13 cellular contexts compared by ENCODE assay signal in the genomic region with DNA sequence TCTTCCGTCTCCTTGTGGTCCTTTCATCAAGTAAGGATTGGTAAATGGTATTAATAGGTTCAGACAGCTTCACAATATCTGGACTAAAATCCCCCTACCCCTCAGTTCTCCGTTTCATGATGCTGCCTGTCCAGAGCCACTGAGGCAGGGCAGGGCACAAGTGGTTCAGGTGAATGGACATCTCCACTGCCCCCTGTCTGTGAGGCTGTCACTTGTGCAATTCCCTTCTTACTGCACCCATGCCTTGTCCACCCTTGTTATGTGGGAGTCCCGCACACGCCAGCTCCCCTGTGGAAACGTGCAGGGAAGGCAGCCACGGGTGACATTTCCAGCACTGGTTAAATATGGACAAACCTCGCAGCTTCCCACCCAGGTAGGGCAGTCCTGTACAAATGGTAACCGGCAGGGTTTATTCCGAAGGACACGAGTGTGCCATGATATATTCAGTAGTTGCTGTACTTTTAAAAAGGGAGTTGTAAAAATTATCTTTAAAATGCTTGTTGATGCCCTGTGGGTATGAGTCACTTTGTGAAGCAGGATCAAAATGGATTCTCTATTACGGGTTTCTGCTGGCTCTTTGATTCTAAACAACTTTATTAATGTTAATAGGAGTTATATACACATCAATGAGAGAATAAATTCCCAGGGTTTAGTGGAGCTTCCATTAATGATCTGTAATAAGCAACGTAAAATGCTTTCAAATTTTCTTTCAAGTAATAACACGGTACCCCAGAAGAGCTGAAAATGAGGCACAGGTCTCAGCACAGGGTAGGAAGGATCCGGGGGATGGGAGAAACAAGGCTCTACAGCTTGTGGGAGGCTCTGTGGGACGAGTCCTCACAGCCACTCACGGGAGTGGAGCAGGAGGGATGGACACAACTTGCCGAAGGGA.
DNase-seq lines count a peak whose midpoint lies in the region; ATAC-seq and TF ChIP-seq lines count a peak whose summit lies in the region.
"Had no signal": no experiment of that assay in that cellular context is flagged by ENCODE, and none has a peak within 500 bp of the region (broad histone marks: within the 10 kb centered on the region; RNA-seq: fewer than 3 reads in every experiment).

No MANE protein-coding gene starts in this region.

- CTCF ChIA-PET in SK-N-SH (lab: Yijun Ruan, JAX), result interaction anchor here (0.9 to 1.5 kb wide), 3 partner anchors 9 to 197 kb away, joined by 3 read pairs; no protein-coding TSS in a partner anchor

- no peak; the same call in none of the 3 replicates for ATAC-seq in SK-N-SH treated with all-trans-retinoic acid at 6 μM for 48 hours
- no peak for ATAC-seq in gastrocnemius medialis
- ATAC-seq in GM18502 (IDR thresholded peaks at IDR 0.05; ENCODE audit: poor library complexity, unreplicated experiment), result no peak
- ATAC-seq in left lung, result no peak

- in situ Hi-C loops in gastrocnemius medialis (cut with MboI; ENCODE audit: low sequenced_read_pairs in 4 of 4), result no loop called here

- H3K9me3 ChIP-seq in SK-N-SH (no peaks in the 10 kb centered on the region), osteoblast (ENCODE audit: low read depth, low read length) (no peaks in the 10 kb centered on the region), gastrocnemius medialis (no peaks in the 10 kb centered on the region), left lung (no peaks in the 10 kb centered on the region)
- H3K9me3 ChIP-seq: testis had no signal

- H3K9ac ChIP-seq in SK-N-SH, result no peak overlapping the region

- no peaks in the 10 kb centered on the region for H3K9me2 ChIP-seq in SK-N-SH

- WGBS in SK-N-SH (ENCODE audit: low lambda C conversion rate), result 89% methylated on average over 17 of the region's 17 CpGs

- H2AFZ ChIP-seq in SK-N-SH (ENCODE audit: low read depth), result no peak overlapping the region
- peak overlapping the region; percentile 13 for H2AFZ ChIP-seq in osteoblast (ENCODE audit: low read length)

- peaks cover 6% of the 10 kb centered on the region for H3F3A ChIP-seq in SK-N-SH (replicated peaks; ENCODE audit: insufficient read depth)

- no peak overlapping the region for H3K4me2 ChIP-seq in SK-N-SH
- H3K4me2 ChIP-seq in osteoblast (ENCODE audit: insufficient read depth, low read length), result peak overlapping the region; percentile 18

- POLR2A ChIA-PET in SK-N-SH (lab: Yijun Ruan, JAX), result no interaction called here

- H3K27ac ChIP-seq in SK-N-SH (ENCODE audit: low read depth in 2 of 2, low read length in 1 of 2) (no peak overlapping the region; a peak in 2 of 4 replicates), dorsolateral prefrontal cortex (peak overlapping the region in 44 of 59 donors; percentile 3 to 89 (median 54)), osteoblast (ENCODE audit: low read depth, low read length) (peak overlapping the region; percentile 40), gastrocnemius medialis (no peak overlapping the region), left lung (no peak overlapping the region)
- H3K27ac ChIP-seq: testis had no signal

- H3K4me3 ChIP-seq in SK-N-SH (ENCODE audit: low read depth in 2 of 2, low read length in 1 of 2) (no peak overlapping the region), dorsolateral prefrontal cortex (peak overlapping the region in 31 of 59 donors; percentile 1 to 46 (median 22)), osteoblast (ENCODE audit: insufficient read depth, low read length) (no peak overlapping the region), gastrocnemius medialis (no peak overlapping the region), left lung (no peak overlapping the region)
- H3K4me3 ChIP-seq: testis had no signal

- TF ChIP-seq RAD21 in SK-N-SH (IDR thresholded peaks at IDR 0.05; ENCODE audit: low read length), result no peak

- TF ChIP-seq EP300 in SK-N-SH (IDR thresholded peaks at IDR 0.05; ENCODE audit: borderline replicate concordance in 1 of 2, low read depth in 1 of 2, low read length in 1 of 2), result no peak

- no peak for TF ChIP-seq POLR2A in gastrocnemius medialis (IDR thresholded peaks at IDR 0.05)

- TF ChIP-seq CTCF in SK-N-SH (IDR thresholded peaks at IDR 0.05), result peak; percentile 23
- TF ChIP-seq CTCF in dorsolateral prefrontal cortex (IDR thresholded peaks at IDR 0.05 in 54 of 56, conservative IDR thresholded peaks at IDR 0.05 in 2 of 56; ENCODE audit: low read depth in 1 of 56, partially characterized antibody in 56 of 56), result peak in 25 of 56 donors; percentile 9 to 42 (median 17)
- peak; percentile 10 for TF ChIP-seq CTCF in osteoblast (IDR thresholded peaks at IDR 0.05; ENCODE audit: extremely low read depth, low read depth, low read length)
- no peak for TF ChIP-seq CTCF in gastrocnemius medialis (IDR thresholded peaks at IDR 0.05 in 4 of 5, conservative IDR thresholded peaks at IDR 0.05 in 1 of 5)
- TF ChIP-seq CTCF in left lung (IDR thresholded peaks at IDR 0.05), result no peak

- no peaks in the 10 kb centered on the region for H3K27me3 ChIP-seq in SK-N-SH (ENCODE audit: insufficient read depth)
- no peaks in the 10 kb centered on the region for H3K27me3 ChIP-seq in dorsolateral prefrontal cortex
- H3K27me3 ChIP-seq in osteoblast (ENCODE audit: insufficient read depth, low read length), result no peaks in the 10 kb centered on the region
- no peaks in the 10 kb centered on the region for H3K27me3 ChIP-seq in gastrocnemius medialis
- no peaks in the 10 kb centered on the region for H3K27me3 ChIP-seq in left lung
- H3K27me3 ChIP-seq: testis had no signal

- DNase-seq in SK-N-SH (no peak), M059J (ENCODE audit: low read depth) (peak; percentile 37), dorsolateral prefrontal cortex (no peak), osteoblast (ENCODE audit: insufficient read length, low spot score, missing footprints) (no peak), gastrocnemius medialis (no peak), left lung (no peak)
- DNase-seq: activated CD4-positive, CD25-positive, alpha-beta regulatory T cell; NCI-H2081 treated with DMSO at 0.1 percent for 48 hours; nucleus accumbens; stimulated activated CD4-positive, alpha-beta T cell treated with anti-CD3 and anti-CD28 coated beads, Interleukin-2, amount 100 ng/mL, for 48 hours; testis had no signal

- H3K36me3 ChIP-seq in SK-N-SH (replicated peaks in 1 of 2; ENCODE audit: control insufficient read depth in 1 of 2, insufficient read depth in 2 of 2, low read length in 1 of 2) (no peaks in the 10 kb centered on the region), osteoblast (ENCODE audit: insufficient read depth, low read length) (no peaks in the 10 kb centered on the region), gastrocnemius medialis (no peaks in the 10 kb centered on the region), left lung (no peaks in the 10 kb centered on the region)

- H3K4me1 ChIP-seq in SK-N-SH (ENCODE audit: control insufficient read depth in 1 of 2, insufficient read depth in 2 of 2, low read depth in 1 of 2, low read length in 1 of 2) (peaks cover 6 to 12% of the 10 kb centered on the region in 2 experiments; a peak in 3 of 4 replicates), osteoblast (ENCODE audit: insufficient read depth, low read length) (peaks cover 42% of the 10 kb centered on the region), gastrocnemius medialis (peaks cover 0 to 24% of the 10 kb centered on the region in 2 donors), left lung (peaks cover 8 to 24% of the 10 kb centered on the region in 2 donors)
- H3K4me1 ChIP-seq: testis had no signal

- intact Hi-C loops in dorsolateral prefrontal cortex (cut with DNase I) (loop anchor here in 1 of 2 donors (10.0 kb wide), 1 partner anchor 55 kb away; no protein-coding TSS in a partner anchor), gastrocnemius medialis (cut with DNase I; ENCODE audit: low total_unique reads) (no loop called here), left lung (cut with DNase I) (no loop called here)

- peaks cover 25% of the 10 kb centered on the region; the same call in 1 of the 2 replicates for H3K79me2 ChIP-seq in SK-N-SH (ENCODE audit: insufficient read depth)
- H3K79me2 ChIP-seq in osteoblast (ENCODE audit: insufficient read depth, low read length), result peaks cover 63% of the 10 kb centered on the region

- no peaks in the 10 kb centered on the region for H4K20me1 ChIP-seq in SK-N-SH (ENCODE audit: insufficient read depth)
- H4K20me1 ChIP-seq in osteoblast (ENCODE audit: insufficient read depth, low read length), result no peaks in the 10 kb centered on the region

TF ChIP-seq in SK-N-SH, 30 proteins besides CTCF, POLR2A, EP300 and RAD21 (continues in another document):
- TF ChIP-seq, protein P1, sequence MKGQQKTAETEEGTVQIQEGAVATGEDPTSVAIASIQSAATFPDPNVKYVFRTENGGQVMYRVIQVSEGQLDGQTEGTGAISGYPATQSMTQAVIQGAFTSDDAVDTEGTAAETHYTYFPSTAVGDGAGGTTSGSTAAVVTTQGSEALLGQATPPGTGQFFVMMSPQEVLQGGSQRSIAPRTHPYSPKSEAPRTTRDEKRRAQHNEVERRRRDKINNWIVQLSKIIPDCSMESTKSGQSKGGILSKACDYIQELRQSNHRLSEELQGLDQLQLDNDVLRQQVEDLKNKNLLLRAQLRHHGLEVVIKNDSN (IDR thresholded peaks at IDR 0.05; ENCODE audit: borderline replicate concordance, low read depth), result no peak
- TF ChIP-seq MXI1 (IDR thresholded peaks at IDR 0.05; ENCODE audit: low read depth, low read length) (no peak), GATA2 (CRISPR knock-in tag; IDR thresholded peaks at IDR 0.05) (no peak), CHD2 (IDR thresholded peaks at IDR 0.05; ENCODE audit: low read length, partially characterized antibody) (no peak), GABPA (IDR thresholded peaks at IDR 0.05; ENCODE audit: low read depth) (no peak)

TF ChIP-seq in SK-N-SH treated with all-trans-retinoic acid at 6 μM for 48 hours, 23 proteins besides CTCF, POLR2A, EP300 and RAD21 (continues in another document):
- TF ChIP-seq SNAI2 (CRISPR knock-in tag; IDR thresholded peaks at IDR 0.05) (no peak), CSDC2 (CRISPR knock-in tag; IDR thresholded peaks at IDR 0.05) (no peak), ZFP3 (CRISPR knock-in tag; IDR thresholded peaks at IDR 0.05) (no peak), RARB (CRISPR knock-in tag; IDR thresholded peaks at IDR 0.05) (no peak)
- TF ChIP-seq, protein P2, sequence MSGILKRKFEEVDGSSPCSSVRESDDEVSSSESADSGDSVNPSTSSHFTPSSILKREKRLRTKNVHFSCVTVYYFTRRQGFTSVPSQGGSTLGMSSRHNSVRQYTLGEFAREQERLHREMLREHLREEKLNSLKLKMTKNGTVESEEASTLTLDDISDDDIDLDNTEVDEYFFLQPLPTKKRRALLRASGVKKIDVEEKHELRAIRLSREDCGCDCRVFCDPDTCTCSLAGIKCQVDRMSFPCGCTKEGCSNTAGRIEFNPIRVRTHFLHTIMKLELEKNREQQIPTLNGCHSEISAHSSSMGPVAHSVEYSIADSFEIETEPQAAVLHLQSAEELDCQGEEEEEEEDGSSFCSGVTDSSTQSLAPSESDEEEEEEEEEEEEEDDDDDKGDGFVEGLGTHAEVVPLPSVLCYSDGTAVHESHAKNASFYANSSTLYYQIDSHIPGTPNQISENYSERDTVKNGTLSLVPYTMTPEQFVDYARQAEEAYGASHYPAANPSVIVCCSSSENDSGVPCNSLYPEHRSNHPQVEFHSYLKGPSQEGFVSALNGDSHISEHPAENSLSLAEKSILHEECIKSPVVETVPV (CRISPR knock-in tag; IDR thresholded peaks at IDR 0.05), result no peak

Comparison
In these comparisons a context has a peak if more than half of its experiments do, and no peak if none do; other contexts are left out.
1. H3K27ac ChIP-seq: peak in dorsolateral prefrontal cortex (44 of 59) and osteoblast (single experiment); none in SK-N-SH (0 of 2), gastrocnemius medialis (0 of 4) and left lung (0 of 2).
2. H3K4me3 ChIP-seq: peak in dorsolateral prefrontal cortex (31 of 59); none in SK-N-SH (0 of 2), osteoblast (single experiment), gastrocnemius medialis (0 of 4) and left lung (0 of 2).
3. CTCF ChIP-seq: peak in SK-N-SH (single experiment) and osteoblast (single experiment); none in gastrocnemius medialis (0 of 5) and left lung (0 of 2).